In genomic region chr4:55396305-55397023, GRCh38 we compare ENCODE assay signal across 1 cellular context.
TF ChIP-seq lines count a peak whose summit lies in the region.

No MANE protein-coding gene starts in this region.

TF ChIP-seq in K562, 482 proteins besides CTCF, POLR2A, EP300 and RAD21 (continues in another document):
- TF ChIP-seq NR3C1 (CRISPR knock-in tag; IDR thresholded peaks at IDR 0.05) (no peak), MYBL2 (IDR thresholded peaks at IDR 0.05; ENCODE audit: low read depth) (no peak), MYBL2 (CRISPR knock-in tag; IDR thresholded peaks at IDR 0.05; ENCODE audit: borderline replicate concordance) (no peak), ZBTB8A (IDR thresholded peaks at IDR 0.05; ENCODE audit: partially characterized antibody) (no peak), OTX1 (CRISPR knock-in tag; IDR thresholded peaks at IDR 0.05) (no peak), PTBP1 (IDR thresholded peaks at IDR 0.05; ENCODE audit: low read depth, low read length) (no peak), MTA3 (IDR thresholded peaks at IDR 0.05; ENCODE audit: borderline replicate concordance) (no peak), FOXJ3 (CRISPR knock-in tag; IDR thresholded peaks at IDR 0.05) (no peak), RUNX1 (IDR thresholded peaks at IDR 0.05; ENCODE audit: low read depth) (no peak), KHSRP (IDR thresholded peaks at IDR 0.05) (no peak), ZFX (CRISPR knock-in tag; IDR thresholded peaks at IDR 0.05) (peak; percentile 73), WHSC1 (IDR thresholded peaks at IDR 0.05; ENCODE audit: low read length) (no peak), EP400 (IDR thresholded peaks at IDR 0.05) (0 out of 2 replicates have a peak, but pooled peaks have one; percentile 7), ZNF143 (CRISPR knock-in tag; IDR thresholded peaks at IDR 0.05) (no peak), TOE1 (IDR thresholded peaks at IDR 0.05; ENCODE audit: borderline replicate concordance) (no peak), TOE1 (CRISPR knock-in tag; IDR thresholded peaks at IDR 0.05; ENCODE audit: borderline replicate concordance, low read depth) (no peak), CREB3 (tag; conservative IDR thresholded peaks at IDR 0.05; ENCODE audit: low read depth) (no peak), TSC22D4 (tag; IDR thresholded peaks at IDR 0.05) (no peak), UBTF (IDR thresholded peaks at IDR 0.05; ENCODE audit: borderline replicate concordance in 1 of 2, low read depth in 2 of 2, low read length in 2 of 2) (peak in 1 of 2 experiments; percentile 40; a peak in 2 of 4 replicates), ZNF347 (CRISPR knock-in tag; IDR thresholded peaks at IDR 0.05; ENCODE audit: low read depth) (no peak), CREB1 (IDR thresholded peaks at IDR 0.05) (no peak), CREB1 (CRISPR knock-in tag; IDR thresholded peaks at IDR 0.05) (no peak), E2F6 (IDR thresholded peaks at IDR 0.05; ENCODE audit: borderline replicate concordance in 1 of 2, extremely low read depth in 1 of 2, insufficient read depth in 1 of 2, insufficient read length in 1 of 2, low read depth in 1 of 2, low read length in 1 of 2, poor library complexity in 1 of 2, severe bottlenecking in 1 of 2) (no peak), ZNF140 (CRISPR knock-in tag; IDR thresholded peaks at IDR 0.05) (no peak), CHCHD3 (CRISPR knock-in tag; IDR thresholded peaks at IDR 0.05) (no peak), ZNF146 (CRISPR knock-in tag; IDR thresholded peaks at IDR 0.05; ENCODE audit: unreplicated experiment) (no peak), NFE2L1 (tag; IDR thresholded peaks at IDR 0.05; ENCODE audit: borderline replicate concordance, low read depth) (no peak), TEAD2 (tag; IDR thresholded peaks at IDR 0.05) (no peak), RFX1 (IDR thresholded peaks at IDR 0.05) (no peak), HOXB6 (CRISPR knock-in tag; IDR thresholded peaks at IDR 0.05; ENCODE audit: borderline replicate concordance) (no peak), NR2F6 (CRISPR knock-in tag; IDR thresholded peaks at IDR 0.05) (no peak)
- TF ChIP-seq, protein P1, sequence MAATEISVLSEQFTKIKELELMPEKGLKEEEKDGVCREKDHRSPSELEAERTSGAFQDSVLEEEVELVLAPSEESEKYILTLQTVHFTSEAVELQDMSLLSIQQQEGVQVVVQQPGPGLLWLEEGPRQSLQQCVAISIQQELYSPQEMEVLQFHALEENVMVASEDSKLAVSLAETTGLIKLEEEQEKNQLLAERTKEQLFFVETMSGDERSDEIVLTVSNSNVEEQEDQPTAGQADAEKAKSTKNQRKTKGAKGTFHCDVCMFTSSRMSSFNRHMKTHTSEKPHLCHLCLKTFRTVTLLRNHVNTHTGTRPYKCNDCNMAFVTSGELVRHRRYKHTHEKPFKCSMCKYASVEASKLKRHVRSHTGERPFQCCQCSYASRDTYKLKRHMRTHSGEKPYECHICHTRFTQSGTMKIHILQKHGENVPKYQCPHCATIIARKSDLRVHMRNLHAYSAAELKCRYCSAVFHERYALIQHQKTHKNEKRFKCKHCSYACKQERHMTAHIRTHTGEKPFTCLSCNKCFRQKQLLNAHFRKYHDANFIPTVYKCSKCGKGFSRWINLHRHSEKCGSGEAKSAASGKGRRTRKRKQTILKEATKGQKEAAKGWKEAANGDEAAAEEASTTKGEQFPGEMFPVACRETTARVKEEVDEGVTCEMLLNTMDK (IDR thresholded peaks at IDR 0.05; ENCODE audit: borderline replicate concordance, insufficient read depth, low read depth, low read length, poor library complexity, severe bottlenecking): no peak
- TF ChIP-seq, protein P2, sequence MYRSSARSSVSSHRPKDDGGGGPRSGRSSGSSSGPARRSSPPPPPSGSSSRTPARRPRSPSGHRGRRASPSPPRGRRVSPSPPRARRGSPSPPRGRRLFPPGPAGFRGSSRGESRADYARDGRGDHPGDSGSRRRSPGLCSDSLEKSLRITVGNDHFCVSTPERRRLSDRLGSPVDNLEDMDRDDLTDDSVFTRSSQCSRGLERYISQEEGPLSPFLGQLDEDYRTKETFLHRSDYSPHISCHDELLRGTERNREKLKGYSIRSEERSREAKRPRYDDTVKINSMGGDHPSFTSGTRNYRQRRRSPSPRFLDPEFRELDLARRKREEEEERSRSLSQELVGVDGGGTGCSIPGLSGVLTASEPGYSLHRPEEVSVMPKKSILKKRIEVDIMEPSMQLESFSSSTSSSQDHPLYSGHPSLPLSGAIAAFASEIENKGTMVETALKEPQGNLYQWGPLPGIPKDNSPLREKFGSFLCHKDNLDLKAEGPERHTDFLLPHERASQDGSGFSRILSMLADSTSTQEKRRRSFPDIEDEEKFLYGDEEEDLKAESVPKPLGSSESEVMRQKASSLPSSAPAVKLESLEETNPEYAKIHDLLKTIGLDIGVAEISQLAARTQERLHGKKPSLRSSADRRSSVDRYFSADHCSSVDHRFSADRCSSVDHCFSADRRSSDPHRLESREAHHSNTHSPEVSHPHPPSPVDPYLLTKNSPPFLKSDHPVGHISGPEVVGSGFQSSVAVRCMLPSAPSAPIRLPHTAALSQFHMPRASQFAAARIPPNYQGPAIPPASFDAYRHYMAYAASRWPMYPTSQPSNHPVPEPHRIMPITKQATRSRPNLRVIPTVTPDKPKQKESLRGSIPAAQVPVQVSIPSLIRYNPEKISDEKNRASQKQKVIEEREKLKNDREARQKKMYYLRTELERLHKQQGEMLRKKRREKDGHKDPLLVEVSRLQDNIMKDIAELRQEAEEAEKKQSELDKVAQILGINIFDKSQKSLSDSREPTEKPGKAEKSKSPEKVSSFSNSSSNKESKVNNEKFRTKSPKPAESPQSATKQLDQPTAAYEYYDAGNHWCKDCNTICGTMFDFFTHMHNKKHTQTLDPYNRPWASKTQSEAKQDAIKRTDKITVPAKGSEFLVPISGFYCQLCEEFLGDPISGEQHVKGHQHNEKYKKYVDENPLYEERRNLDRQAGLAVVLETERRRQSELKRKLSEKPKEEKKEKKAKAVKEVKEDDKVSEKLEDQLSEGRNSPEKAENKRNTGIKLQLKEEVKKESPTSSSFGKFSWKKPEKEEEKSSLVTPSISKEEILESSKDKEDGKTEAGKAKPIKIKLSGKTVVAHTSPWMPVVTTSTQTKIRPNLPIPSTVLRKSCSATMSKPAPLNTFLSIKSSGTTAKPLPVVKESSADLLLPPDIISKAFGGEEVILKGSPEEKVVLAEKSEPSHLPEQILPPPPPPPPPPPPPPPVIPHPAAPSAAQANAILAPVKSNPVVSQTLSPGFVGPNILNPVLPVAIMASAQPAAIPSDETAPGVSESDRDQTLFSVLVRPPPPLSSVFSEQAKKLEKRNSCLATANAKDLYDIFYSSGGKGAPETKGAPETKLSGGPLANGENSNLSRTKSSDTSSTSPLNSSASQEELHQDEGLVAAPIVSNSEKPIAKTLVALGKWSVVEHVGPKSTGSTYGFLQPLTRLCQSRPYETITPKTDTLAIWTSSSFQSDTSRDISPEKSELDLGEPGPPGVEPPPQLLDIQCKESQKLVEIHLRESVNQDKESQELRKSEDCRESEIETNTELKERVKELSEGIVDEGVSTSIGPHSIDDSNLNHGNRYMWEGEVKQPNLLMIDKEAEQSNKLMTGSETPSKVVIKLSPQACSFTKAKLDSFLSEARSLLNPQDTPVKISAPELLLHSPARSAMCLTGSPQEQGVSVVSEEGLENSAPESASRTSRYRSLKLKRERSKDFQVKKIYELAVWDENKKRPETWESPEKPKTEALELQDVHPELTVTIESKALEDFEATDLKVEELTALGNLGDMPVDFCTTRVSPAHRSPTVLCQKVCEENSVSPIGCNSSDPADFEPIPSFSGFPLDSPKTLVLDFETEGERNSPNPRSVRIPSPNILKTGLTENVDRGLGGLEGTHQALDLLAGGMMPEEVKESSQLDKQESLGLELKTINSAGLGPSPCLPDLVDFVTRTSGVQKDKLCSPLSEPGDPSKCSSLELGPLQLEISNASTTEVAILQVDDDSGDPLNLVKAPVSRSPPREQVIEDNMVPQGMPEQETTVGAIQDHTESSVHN (IDR thresholded peaks at IDR 0.05; ENCODE audit: borderline replicate concordance in 1 of 2, low read depth in 1 of 2): no peak
- TF ChIP-seq, protein P3, sequence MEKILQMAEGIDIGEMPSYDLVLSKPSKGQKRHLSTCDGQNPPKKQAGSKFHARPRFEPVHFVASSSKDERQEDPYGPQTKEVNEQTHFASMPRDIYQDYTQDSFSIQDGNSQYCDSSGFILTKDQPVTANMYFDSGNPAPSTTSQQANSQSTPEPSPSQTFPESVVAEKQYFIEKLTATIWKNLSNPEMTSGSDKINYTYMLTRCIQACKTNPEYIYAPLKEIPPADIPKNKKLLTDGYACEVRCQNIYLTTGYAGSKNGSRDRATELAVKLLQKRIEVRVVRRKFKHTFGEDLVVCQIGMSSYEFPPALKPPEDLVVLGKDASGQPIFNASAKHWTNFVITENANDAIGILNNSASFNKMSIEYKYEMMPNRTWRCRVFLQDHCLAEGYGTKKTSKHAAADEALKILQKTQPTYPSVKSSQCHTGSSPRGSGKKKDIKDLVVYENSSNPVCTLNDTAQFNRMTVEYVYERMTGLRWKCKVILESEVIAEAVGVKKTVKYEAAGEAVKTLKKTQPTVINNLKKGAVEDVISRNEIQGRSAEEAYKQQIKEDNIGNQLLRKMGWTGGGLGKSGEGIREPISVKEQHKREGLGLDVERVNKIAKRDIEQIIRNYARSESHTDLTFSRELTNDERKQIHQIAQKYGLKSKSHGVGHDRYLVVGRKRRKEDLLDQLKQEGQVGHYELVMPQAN (IDR thresholded peaks at IDR 0.05; ENCODE audit: borderline replicate concordance): 0 out of 2 replicates have a peak, but pooled peaks have one; percentile 14
- TF ChIP-seq, protein P4, sequence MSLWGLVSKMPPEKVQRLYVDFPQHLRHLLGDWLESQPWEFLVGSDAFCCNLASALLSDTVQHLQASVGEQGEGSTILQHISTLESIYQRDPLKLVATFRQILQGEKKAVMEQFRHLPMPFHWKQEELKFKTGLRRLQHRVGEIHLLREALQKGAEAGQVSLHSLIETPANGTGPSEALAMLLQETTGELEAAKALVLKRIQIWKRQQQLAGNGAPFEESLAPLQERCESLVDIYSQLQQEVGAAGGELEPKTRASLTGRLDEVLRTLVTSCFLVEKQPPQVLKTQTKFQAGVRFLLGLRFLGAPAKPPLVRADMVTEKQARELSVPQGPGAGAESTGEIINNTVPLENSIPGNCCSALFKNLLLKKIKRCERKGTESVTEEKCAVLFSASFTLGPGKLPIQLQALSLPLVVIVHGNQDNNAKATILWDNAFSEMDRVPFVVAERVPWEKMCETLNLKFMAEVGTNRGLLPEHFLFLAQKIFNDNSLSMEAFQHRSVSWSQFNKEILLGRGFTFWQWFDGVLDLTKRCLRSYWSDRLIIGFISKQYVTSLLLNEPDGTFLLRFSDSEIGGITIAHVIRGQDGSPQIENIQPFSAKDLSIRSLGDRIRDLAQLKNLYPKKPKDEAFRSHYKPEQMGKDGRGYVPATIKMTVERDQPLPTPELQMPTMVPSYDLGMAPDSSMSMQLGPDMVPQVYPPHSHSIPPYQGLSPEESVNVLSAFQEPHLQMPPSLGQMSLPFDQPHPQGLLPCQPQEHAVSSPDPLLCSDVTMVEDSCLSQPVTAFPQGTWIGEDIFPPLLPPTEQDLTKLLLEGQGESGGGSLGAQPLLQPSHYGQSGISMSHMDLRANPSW (CRISPR knock-in tag; IDR thresholded peaks at IDR 0.05): no peak
- TF ChIP-seq, protein P5, sequence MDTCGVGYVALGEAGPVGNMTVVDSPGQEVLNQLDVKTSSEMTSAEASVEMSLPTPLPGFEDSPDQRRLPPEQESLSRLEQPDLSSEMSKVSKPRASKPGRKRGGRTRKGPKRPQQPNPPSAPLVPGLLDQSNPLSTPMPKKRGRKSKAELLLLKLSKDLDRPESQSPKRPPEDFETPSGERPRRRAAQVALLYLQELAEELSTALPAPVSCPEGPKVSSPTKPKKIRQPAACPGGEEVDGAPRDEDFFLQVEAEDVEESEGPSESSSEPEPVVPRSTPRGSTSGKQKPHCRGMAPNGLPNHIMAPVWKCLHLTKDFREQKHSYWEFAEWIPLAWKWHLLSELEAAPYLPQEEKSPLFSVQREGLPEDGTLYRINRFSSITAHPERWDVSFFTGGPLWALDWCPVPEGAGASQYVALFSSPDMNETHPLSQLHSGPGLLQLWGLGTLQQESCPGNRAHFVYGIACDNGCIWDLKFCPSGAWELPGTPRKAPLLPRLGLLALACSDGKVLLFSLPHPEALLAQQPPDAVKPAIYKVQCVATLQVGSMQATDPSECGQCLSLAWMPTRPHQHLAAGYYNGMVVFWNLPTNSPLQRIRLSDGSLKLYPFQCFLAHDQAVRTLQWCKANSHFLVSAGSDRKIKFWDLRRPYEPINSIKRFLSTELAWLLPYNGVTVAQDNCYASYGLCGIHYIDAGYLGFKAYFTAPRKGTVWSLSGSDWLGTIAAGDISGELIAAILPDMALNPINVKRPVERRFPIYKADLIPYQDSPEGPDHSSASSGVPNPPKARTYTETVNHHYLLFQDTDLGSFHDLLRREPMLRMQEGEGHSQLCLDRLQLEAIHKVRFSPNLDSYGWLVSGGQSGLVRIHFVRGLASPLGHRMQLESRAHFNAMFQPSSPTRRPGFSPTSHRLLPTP (IDR thresholded peaks at IDR 0.05; ENCODE audit: borderline replicate concordance, extremely low read depth, insufficient read length): no peak
